ENCODE assay signal across 8 cellular contexts in the genomic region with DNA sequence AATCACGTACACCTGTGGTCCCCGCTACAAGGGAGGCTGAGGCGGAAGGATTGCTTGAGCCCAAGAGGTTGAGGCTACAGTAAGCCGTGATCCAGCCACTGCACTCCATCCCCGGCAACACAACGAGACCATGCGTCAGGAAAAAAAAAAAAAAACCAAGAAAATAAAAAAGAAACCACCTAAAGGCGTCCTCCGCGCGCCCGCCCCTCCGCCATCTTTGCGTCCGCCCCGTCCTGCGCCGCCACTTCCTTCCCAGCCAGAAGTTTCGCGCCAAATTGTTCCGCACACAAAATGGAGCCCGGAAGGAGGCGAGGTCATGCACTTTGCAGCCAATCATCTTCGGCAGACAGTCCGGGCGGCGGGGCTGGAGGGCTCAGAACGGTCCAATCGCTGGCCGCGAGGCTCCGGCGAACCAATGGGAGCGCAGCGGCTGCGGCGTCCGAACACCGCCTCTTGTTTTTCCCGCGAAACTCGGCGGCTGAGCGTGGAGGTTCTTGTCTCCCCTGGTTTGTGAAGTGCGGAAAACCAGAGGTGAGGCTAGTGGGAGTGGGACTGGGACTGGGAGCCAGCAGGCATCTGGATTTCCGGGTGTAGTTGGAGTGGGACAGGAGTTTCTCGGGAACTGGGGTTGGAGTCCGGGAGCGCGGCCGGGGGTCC. TPM values are rescaled to one million over a fixed set of nuclear protein-coding genes. Genes with fewer than 3 reads are reported as not detected.
DNase-seq lines count a peak whose midpoint lies in the region; ATAC-seq and TF ChIP-seq lines count a peak whose summit lies in the region.

TSS of gene MCM5 (plus strand) at position 463 of the 657 bp plus-strand sequence. CDS start 299 bp downstream, outside the sequence.

- TF ChIP-seq POLR2A in Raji (IDR thresholded peaks at IDR 0.05; ENCODE audit: insufficient read depth, low read depth, low read length), result peak; percentile 71

- H3K9me3 Mint-ChIP-seq in natural killer cell treated with Interleukin-12 subunit alpha and Interleukin-12 subunit beta and Interleukin-15 and Interleukin-18, amount 100 ng/mL, for 72 hours, result no peaks in the 10 kb centered on the region

- H3K36me3 Mint-ChIP-seq in natural killer cell treated with Interleukin-12 subunit alpha and Interleukin-12 subunit beta and Interleukin-15 and Interleukin-18, amount 100 ng/mL, for 72 hours, result peaks cover 7% of the 10 kb centered on the region

- peak within 1 kb of the TSS; percentile 89 for H3K4me3 ChIP-seq in fibroblast of pulmonary artery (replicated peaks; ENCODE audit: low read depth, low read length)

- no peak for TF ChIP-seq CTCF in fibroblast of pulmonary artery (IDR thresholded peaks at IDR 0.05; ENCODE audit: low read length, missing control alignments)

- no peaks in the 10 kb centered on the region for H3K27me3 Mint-ChIP-seq in natural killer cell treated with Interleukin-12 subunit alpha and Interleukin-12 subunit beta and Interleukin-15 and Interleukin-18, amount 100 ng/mL, for 72 hours

- H3K27ac Mint-ChIP-seq in natural killer cell treated with Interleukin-12 subunit alpha and Interleukin-12 subunit beta and Interleukin-15 and Interleukin-18, amount 100 ng/mL, for 72 hours, result peak within 1 kb of the TSS; percentile 92 to 98

- DNase-seq in Daoy (ENCODE audit: low read depth), result peak; percentile 99
- peak; percentile 81 for DNase-seq in GOT3 (lab: John Stamatoyannopoulos, UW)
- peak; percentile 98 for DNase-seq in LoVo (ENCODE audit: low spot score)
- DNase-seq in activated T-helper 9 cell treated with anti-CD3 and anti-CD28 coated beads, Interleukin-2, amount 50 U/mL, for 16 hours (ENCODE audit: low read depth), result peak; percentile 95
- DNase-seq in fibroblast of pulmonary artery (ENCODE audit: low read depth), result peak; percentile 97
- DNase-seq in natural killer cell treated with Interleukin-12 subunit alpha and Interleukin-12 subunit beta and Interleukin-15 and Interleukin-18, amount 100 ng/mL, for 72 hours (ENCODE audit: low spot score), result peak; percentile 98
- DNase-seq in stimulated activated naive CD8-positive, alpha-beta T cell treated with anti-CD3 and anti-CD28 coated beads, Interleukin-15, Interleukin-2, amounts not matched to agents 100 U/mL and 50 U/mL, for 24 hours, result peak; percentile 96

- H3K4me3 Mint-ChIP-seq in natural killer cell treated with Interleukin-12 subunit alpha and Interleukin-12 subunit beta and Interleukin-15 and Interleukin-18, amount 100 ng/mL, for 72 hours, result peak within 1 kb of the TSS; percentile 97

- H3K4me1 Mint-ChIP-seq in natural killer cell treated with Interleukin-12 subunit alpha and Interleukin-12 subunit beta and Interleukin-15 and Interleukin-18, amount 100 ng/mL, for 72 hours (ENCODE audit: low read depth in 2 of 2), result peaks cover 15 to 21% of the 10 kb centered on the region in 2 donors

- ATAC-seq in natural killer cell treated with Interleukin-12 subunit alpha and Interleukin-12 subunit beta and Interleukin-15 and Interleukin-18, amount 100 ng/mL, for 72 hours, result peak; percentile 99 to 100
- peak; percentile 100 for ATAC-seq in stimulated activated naive CD8-positive, alpha-beta T cell treated with anti-CD3 and anti-CD28 coated beads, Interleukin-15, Interleukin-2, amounts not matched to agents 100 U/mL and 50 U/mL, for 24 hours

RNA-seq across cellular contexts. Expression of gene MCM5, which starts in this region (rescaled TPM):
- 145 and 179 TPM in 2 replicates for total RNA-seq in Daoy (2014; rRNA removed; shearing (Covaris generic))
- 100 to 1,000 TPM; 169 to 339 TPM for total RNA-seq in natural killer cell treated with Interleukin-12 subunit alpha and Interleukin-12 subunit beta and Interleukin-15 and Interleukin-18, amount 100 ng/mL, for 72 hours

Comparison
In these comparisons a context has a peak if more than half of its experiments do, and no peak if none do; other contexts are left out.
1. Peak in every context shown above with its lines: DNase-seq, ATAC-seq and H3K4me3 ChIP-seq.